ENCODE assay signal across 12 cellular contexts in genomic region chr14:33972522-33973162, GRCh38. TPM values are rescaled to one million over a fixed set of nuclear protein-coding genes. Genes with fewer than 3 reads are reported as not detected.
DNase-seq lines count a peak whose midpoint lies in the region; ATAC-seq and TF ChIP-seq lines count a peak whose summit lies in the region.
"Had no signal": no experiment of that assay in that cellular context is flagged by ENCODE, and none has a peak within 500 bp of the region (broad histone marks: within the 10 kb centered on the region; RNA-seq: fewer than 3 reads in every experiment).

No MANE protein-coding gene starts in this region.

- peaks cover 5% of the 10 kb centered on the region for H3K27me3 Mint-ChIP-seq in chondrocyte (ENCODE audit: low read depth)

- ATAC-seq in GM19351 (IDR thresholded peaks at IDR 0.05; ENCODE audit: unreplicated experiment) (peak; percentile 87), HG02798 (IDR thresholded peaks at IDR 0.05; ENCODE audit: poor library complexity, unreplicated experiment) (peak; percentile 87), HG03575 (IDR thresholded peaks at IDR 0.05; ENCODE audit: extremely low read depth, insufficient number of reproducible peaks, low FRiP score, unreplicated experiment) (peak; percentile 71), left cardiac atrium (no peak)
- ATAC-seq: naive thymus-derived CD4-positive, alpha-beta T cell had no signal

- no peak overlapping the region for H3K27ac Mint-ChIP-seq in chondrocyte (ENCODE audit: unreplicated experiment)
- H3K27ac Mint-ChIP-seq: naive thymus-derived CD4-positive, alpha-beta T cell had no signal

- no peak for TF ChIP-seq CTCF in GM12864 (IDR thresholded peaks at IDR 0.05; ENCODE audit: low read depth, low read length, missing control alignments)
- TF ChIP-seq CTCF in chondrocyte (IDR thresholded peaks at IDR 0.05) = no peak

- peak; percentile 19 for DNase-seq in GM12864 (ENCODE audit: low read depth)
- no peak for DNase-seq in left cardiac atrium
- no peak for DNase-seq in chondrocyte (ENCODE audit: low spot score)
- DNase-seq in NCI-H1092 (lab: John Stamatoyannopoulos, UW) = no peak
- DNase-seq in NCI-H128 (lab: John Stamatoyannopoulos, UW; ENCODE audit: unreplicated experiment) = no peak
- DNase-seq: amygdala; effector memory CD4-positive, alpha-beta T cell; naive thymus-derived CD4-positive, alpha-beta T cell; NCI-H446 treated with DMSO at 0.1 percent for 48 hours had no signal

- no peak overlapping the region for H3K4me3 ChIP-seq in GM12864 (ENCODE audit: low read depth, low read length)

- no peak overlapping the region for H3K4me3 Mint-ChIP-seq in chondrocyte (ENCODE audit: unreplicated experiment)
- H3K4me3 Mint-ChIP-seq: naive thymus-derived CD4-positive, alpha-beta T cell had no signal

- intact Hi-C loops in left cardiac atrium (cut with DNase I) = no loop called here

- H3K36me3 Mint-ChIP-seq in chondrocyte (ENCODE audit: low read depth) = peaks cover 3% of the 10 kb centered on the region

- no peaks in the 10 kb centered on the region for H3K4me1 Mint-ChIP-seq in chondrocyte (ENCODE audit: low read depth)

- H3K9me3 Mint-ChIP-seq in chondrocyte (ENCODE audit: low read depth) = peaks cover 14% of the 10 kb centered on the region

RNA-seq across cellular contexts. Expression of gene EGLN3, which starts 21.8 kb away (rescaled TPM):
- total RNA-seq in left cardiac atrium = 100 to 1,000 TPM in 1 of 2 donors, 10 to 100 TPM in 1; 73.1 to 116 TPM
- 2.8 TPM in 2 of 3 replicates, not detected in the other for total RNA-seq in chondrocyte

Comparison
In these comparisons a context has a peak if more than half of its experiments do, and no peak if none do; other contexts are left out.
1. ATAC-seq: peak in GM19351 (single experiment), HG02798 (single experiment) and HG03575 (single experiment); none in left cardiac atrium (0 of 2).
2. RNA of gene EGLN3, which starts 21.8 kb away (total RNA-seq): 73.1 to 116 TPM in left cardiac atrium; 2.8 TPM in chondrocyte; every median in the first group is over 10 times any median in the second.